In genomic region chr12:130656411-130656810, GRCh38 we compare ENCODE assay signal across 39 cellular contexts. TPM values are rescaled to one million over a fixed set of nuclear protein-coding genes. Genes with fewer than 3 reads are reported as not detected.
"Had no signal": no experiment of that assay in that cellular context is flagged by ENCODE, and none has a peak within 500 bp of the region (broad histone marks: within the 10 kb centered on the region; RNA-seq: fewer than 3 reads in every experiment).

No MANE protein-coding gene starts in this region.

- H3K4me1 ChIP-seq: adrenal gland, body of pancreas, esophagus squamous epithelium had no signal

- H3K4me3 ChIP-seq: adrenal gland, body of pancreas, esophagus squamous epithelium had no signal

- H3K36me3 Mint-ChIP-seq: activated naive CD4-positive, alpha-beta T cell treated with anti-CD3 and anti-CD28 coated beads, Interleukin-2, amount 50 U/mL, for 24 hours; activated naive CD8-positive, alpha-beta T cell treated with anti-CD3 and anti-CD28 coated beads for 36 hours had no signal

- ATAC-seq: activated CD4-positive, CD25-positive, alpha-beta regulatory T cell treated with anti-CD3 and anti-CD28 coated beads, Interleukin-2, amount 50 U/mL, for 24 hours; activated CD8-positive, alpha-beta T cell treated with anti-CD3 and anti-CD28 coated beads for 36 hours; activated naive CD8-positive, alpha-beta T cell treated with anti-CD3 and anti-CD28 coated beads, Interleukin-2, amount 50 U/mL, for 24 hours; body of pancreas; effector memory CD8-positive, alpha-beta T cell; T-helper 17 cell had no signal

- H3K4me1 Mint-ChIP-seq: activated B cell treated with CpG ODN at 0.5 μM for 24 hours; activated naive CD4-positive, alpha-beta T cell treated with anti-CD3 and anti-CD28 coated beads, Interleukin-2, amount 50 U/mL, for 24 hours; activated naive CD8-positive, alpha-beta T cell treated with anti-CD3 and anti-CD28 coated beads for 36 hours; activated naive CD8-positive, alpha-beta T cell treated with anti-CD3 and anti-CD28 coated beads, Interleukin-2, amount 50 U/mL, for 24 hours; T-helper 17 cell had no signal

- H3K9me3 Mint-ChIP-seq: activated CD8-positive, alpha-beta T cell treated with anti-CD3 and anti-CD28 coated beads for 36 hours; activated naive CD4-positive, alpha-beta T cell treated with anti-CD3 and anti-CD28 coated beads, Interleukin-2, amount 50 U/mL, for 24 hours; activated naive CD8-positive, alpha-beta T cell treated with anti-CD3 and anti-CD28 coated beads for 36 hours; activated naive CD8-positive, alpha-beta T cell treated with anti-CD3 and anti-CD28 coated beads, Interleukin-2, amount 50 U/mL, for 24 hours; activated T-helper 2 cell treated with anti-CD3 and anti-CD28 coated beads, Interferon-gamma antibody, Interleukin-2, Interleukin-4, amounts not matched to agents 10 μg/mL and 5 μg/mL and 100 μg/mL, durations not matched to agents 14 hours and 24 hours and 36 hours; T-helper 2 cell treated with Interferon-gamma antibody and Interleukin-4, amounts not matched to agents 5 μg/mL and 100 μg/mL, for 36 hours had no signal

- H3K27me3 ChIP-seq: adrenal gland, body of pancreas had no signal

- H3K9me3 ChIP-seq: adrenal gland, body of pancreas, esophagus squamous epithelium had no signal

- H3K27me3 Mint-ChIP-seq: activated B cell treated with CpG ODN at 0.5 μM for 24 hours; activated naive CD8-positive, alpha-beta T cell treated with anti-CD3 and anti-CD28 coated beads for 36 hours; activated naive CD8-positive, alpha-beta T cell treated with anti-CD3 and anti-CD28 coated beads, Interleukin-2, amount 50 U/mL, for 24 hours; T-helper 17 cell had no signal

- H3K27ac ChIP-seq: adrenal gland, body of pancreas, epithelial cell of prostate, esophagus squamous epithelium, WERI-Rb-1 had no signal

- H3K27ac Mint-ChIP-seq: activated B cell treated with CpG ODN at 0.5 μM for 24 hours; activated CD8-positive, alpha-beta T cell treated with anti-CD3 and anti-CD28 coated beads for 36 hours; activated naive CD4-positive, alpha-beta T cell treated with anti-CD3 and anti-CD28 coated beads for 36 hours; activated naive CD4-positive, alpha-beta T cell treated with anti-CD3 and anti-CD28 coated beads, Interleukin-2, amount 50 U/mL, for 24 hours; activated naive CD8-positive, alpha-beta T cell treated with anti-CD3 and anti-CD28 coated beads for 36 hours; activated naive CD8-positive, alpha-beta T cell treated with anti-CD3 and anti-CD28 coated beads, Interleukin-2, amount 50 U/mL, for 24 hours; activated T-helper 1 cell treated with anti-CD3 and anti-CD28 coated beads, Interleukin-12 subunit alpha, Interleukin-12 subunit beta, Interleukin-2, Interleukin-4 antibody, amounts not matched to agents 30 ng/mL and 10 ng/mL and 1 ng/mL, durations not matched to agents 14 hours and 24 hours and 36 hours; activated T-helper 2 cell treated with anti-CD3 and anti-CD28 coated beads, Interferon-gamma antibody, Interleukin-2, Interleukin-4, amounts not matched to agents 10 μg/mL and 5 μg/mL and 100 μg/mL, durations not matched to agents 14 hours and 24 hours and 36 hours; effector memory CD8-positive, alpha-beta T cell; T-helper 17 cell; T-helper 2 cell treated with Interferon-gamma antibody and Interleukin-4, amounts not matched to agents 5 μg/mL and 100 μg/mL, for 36 hours had no signal

- DNase-seq: activated B cell treated with CpG ODN at 0.5 μM for 24 hours; activated CD4-positive, alpha-beta T cell treated with anti-CD3 and anti-CD28 coated beads for 48 hours; activated CD4-positive, alpha-beta T cell treated with anti-CD3 and anti-CD28 coated beads, Interleukin-2, amount 50 U/mL, for 1 hour; activated CD4-positive, alpha-beta T cell treated with anti-CD3 and anti-CD28 coated beads, Interleukin-2, amount 50 U/mL, for 48 hours; activated CD8-positive, alpha-beta memory T cell treated with anti-CD3 and anti-CD28 coated beads for 24 hours; activated CD8-positive, alpha-beta T cell treated with anti-CD3 and anti-CD28 coated beads for 36 hours; activated effector memory CD4-positive, alpha-beta T cell treated with anti-CD3 and anti-CD28 coated beads, Interleukin-2, amount 50 U/mL, for 16 hours; activated naive CD4-positive, alpha-beta T cell treated with anti-CD3 and anti-CD28 coated beads for 36 hours; activated naive CD8-positive, alpha-beta T cell treated with anti-CD3 and anti-CD28 coated beads for 36 hours; activated naive CD8-positive, alpha-beta T cell treated with anti-CD3 and anti-CD28 coated beads, Interleukin-2, amount 50 U/mL, for 24 hours; activated T-cell treated with anti-CD3 and anti-CD28 coated beads, Interleukin-2, amount 50 U/mL, for 1 hour; activated T-cell treated with anti-CD3 and anti-CD28 coated beads, Interleukin-2, amount 50 U/mL, for 48 hours; adrenal gland; amygdala; aorta; body of pancreas; caudate nucleus; cortex of kidney; dermis blood vessel endothelial cell; effector CD4-positive, alpha-beta T cell; effector memory CD8-positive, alpha-beta T cell; esophagus squamous epithelium; foreskin melanocyte; head of caudate nucleus; T-helper 1 cell; T-helper 17 cell; T1000; WERI-Rb-1 had no signal

- H3K36me3 ChIP-seq: adrenal gland, esophagus squamous epithelium, WERI-Rb-1 had no signal

- FAIRE-seq: colon, endometrium, endothelial cell of umbilical vein had no signal

- H3K4me3 Mint-ChIP-seq: activated B cell treated with CpG ODN at 0.5 μM for 24 hours; activated CD8-positive, alpha-beta T cell treated with anti-CD3 and anti-CD28 coated beads for 36 hours; activated naive CD4-positive, alpha-beta T cell treated with anti-CD3 and anti-CD28 coated beads for 36 hours; activated naive CD4-positive, alpha-beta T cell treated with anti-CD3 and anti-CD28 coated beads, Interleukin-2, amount 50 U/mL, for 24 hours; activated naive CD8-positive, alpha-beta T cell treated with anti-CD3 and anti-CD28 coated beads for 36 hours; activated naive CD8-positive, alpha-beta T cell treated with anti-CD3 and anti-CD28 coated beads, Interleukin-2, amount 50 U/mL, for 24 hours; activated T-helper 1 cell treated with anti-CD3 and anti-CD28 coated beads, Interleukin-12 subunit alpha, Interleukin-12 subunit beta, Interleukin-2, Interleukin-4 antibody, amounts not matched to agents 30 ng/mL and 10 ng/mL and 1 ng/mL, durations not matched to agents 14 hours and 24 hours and 36 hours; effector memory CD8-positive, alpha-beta T cell; T-helper 17 cell; T-helper 2 cell treated with Interferon-gamma antibody and Interleukin-4, amounts not matched to agents 5 μg/mL and 100 μg/mL, for 36 hours had no signal

RNA-seq across cellular contexts. Expression of gene RIMBP2, which starts 59.7 kb away (rescaled TPM):
- total RNA-seq: activated B cell treated with CpG ODN at 0.5 μM for 24 hours; activated CD8-positive, alpha-beta T cell treated with anti-CD3 and anti-CD28 coated beads for 36 hours; activated naive CD4-positive, alpha-beta T cell treated with anti-CD3 and anti-CD28 coated beads for 36 hours; activated naive CD8-positive, alpha-beta T cell treated with anti-CD3 and anti-CD28 coated beads for 36 hours; activated T-helper 1 cell treated with anti-CD3 and anti-CD28 coated beads, Interleukin-12 subunit alpha, Interleukin-12 subunit beta, Interleukin-2, Interleukin-4 antibody, amounts not matched to agents 30 ng/mL and 10 ng/mL and 1 ng/mL, durations not matched to agents 14 hours and 24 hours and 36 hours; activated T-helper 2 cell treated with anti-CD3 and anti-CD28 coated beads, Interferon-gamma antibody, Interleukin-2, Interleukin-4, amounts not matched to agents 10 μg/mL and 5 μg/mL and 100 μg/mL, durations not matched to agents 14 hours and 24 hours and 36 hours; dermis blood vessel endothelial cell; endothelial cell of umbilical vein; fibroblast of villous mesenchyme; T-helper 17 cell had no signal
- polyA plus RNA-seq: aorta, fibroblast of lung had no signal
